ENCODE assay signal across 17 cellular contexts in the genomic region with DNA sequence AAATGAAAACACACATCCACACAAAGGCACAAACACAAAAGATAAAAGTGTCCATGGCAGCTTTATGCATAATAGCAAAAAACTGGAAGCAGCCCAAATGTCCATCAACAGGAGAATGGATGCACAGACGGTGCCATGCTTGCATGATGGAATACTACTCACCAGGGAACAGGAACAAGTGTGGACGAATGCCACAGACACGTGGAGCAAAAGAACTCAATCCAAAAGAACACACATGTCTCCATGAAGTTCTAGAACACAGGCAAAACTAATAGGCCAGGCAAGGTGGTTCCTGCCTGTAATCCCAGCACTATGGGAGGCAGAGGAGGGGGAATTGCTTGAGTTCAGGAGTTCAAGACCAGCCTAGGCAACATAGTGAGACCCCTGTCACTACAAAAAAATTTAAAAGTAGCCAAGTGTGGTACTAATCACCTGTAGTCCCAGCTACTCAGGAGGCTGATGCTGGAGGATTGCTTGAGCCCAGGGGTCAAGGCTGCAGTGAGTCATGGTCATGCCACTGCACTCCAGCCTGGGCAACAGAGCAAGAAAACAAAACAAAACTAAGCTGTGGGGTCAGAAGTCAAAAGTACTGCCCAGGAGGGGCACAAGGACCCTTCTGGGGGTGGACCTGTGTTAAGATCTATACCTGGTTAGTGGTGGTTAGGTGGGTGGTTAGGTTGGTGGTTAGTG. TPM values are rescaled to one million over a fixed set of nuclear protein-coding genes. Genes with fewer than 3 reads are reported as not detected.
DNase-seq lines count a peak whose midpoint lies in the region; ATAC-seq and TF ChIP-seq lines count a peak whose summit lies in the region.
"Had no signal": no experiment of that assay in that cellular context is flagged by ENCODE, and none has a peak within 500 bp of the region (broad histone marks: within the 10 kb centered on the region; RNA-seq: fewer than 3 reads in every experiment).

No MANE protein-coding gene starts in this region.

- H3K27ac ChIP-seq in ACC112 (ENCODE audit: low read depth, low read length) (peak overlapping the region; percentile 59; the same call in 1 of the 2 replicates), HEK293 (ENCODE audit: extremely low read depth, low read depth, low read length) (no peak overlapping the region)
- H3K27ac ChIP-seq: sigmoid colon had no signal

- POLR2A ChIA-PET in HEK293 (lab: Yijun Ruan, JAX): no interaction called here

- in situ Hi-C loops in GM13976 (cut with MboI; ENCODE audit: low sequenced_read_pairs, unreplicated experiment): no loop called here

- H3K4me1 ChIP-seq in ACC112 (ENCODE audit: control insufficient read depth, insufficient read depth, low read length, unreplicated experiment) (peaks cover 16% of the 10 kb centered on the region), HEK293 (ENCODE audit: control insufficient read depth, insufficient read depth, low read length) (no peaks in the 10 kb centered on the region)

- no peaks in the 10 kb centered on the region for H3K79me2 ChIP-seq in ACC112 (ENCODE audit: control insufficient read depth, insufficient read depth, low read length, unreplicated experiment)

- TF ChIP-seq CTCF in HEK293 (tag by site-specific recombination; IDR thresholded peaks at IDR 0.05) (no peak), GM13976 (IDR thresholded peaks at IDR 0.05; ENCODE audit: borderline replicate concordance, control extremely low read depth, extremely low read depth, insufficient read depth, missing control alignments) (no peak)

- intact Hi-C loops in activated T-helper 2 cell treated with anti-CD3 and anti-CD28 coated beads, Interferon-gamma antibody, Interleukin-2, Interleukin-4, amounts not matched to agents 10 μg/mL and 5 μg/mL and 100 μg/mL, durations not matched to agents 14 hours and 24 hours and 36 hours (cut with micrococcal nuclease): no loop called here

- no peaks in the 10 kb centered on the region for H3K9me3 ChIP-seq in HEK293 (ENCODE audit: control insufficient read depth, insufficient read depth, low read depth, low read length)
- H3K9me3 ChIP-seq: BLaER1 treated with 17β-estradiol and CSF1 and Interleukin-3, amounts not matched to agents 10 nM and 100 nM; sigmoid colon had no signal

- H3K27ac Mint-ChIP-seq in activated T-helper 2 cell treated with anti-CD3 and anti-CD28 coated beads, Interferon-gamma antibody, Interleukin-2, Interleukin-4, amounts not matched to agents 10 μg/mL and 5 μg/mL and 100 μg/mL, durations not matched to agents 14 hours and 24 hours and 36 hours: peak overlapping the region; percentile 44

- H3K36me3 Mint-ChIP-seq in activated T-helper 2 cell treated with anti-CD3 and anti-CD28 coated beads, Interferon-gamma antibody, Interleukin-2, Interleukin-4, amounts not matched to agents 10 μg/mL and 5 μg/mL and 100 μg/mL, durations not matched to agents 14 hours and 24 hours and 36 hours (ENCODE audit: low read depth): no peaks in the 10 kb centered on the region

- ATAC-seq in HG02571 (IDR thresholded peaks at IDR 0.05; ENCODE audit: unreplicated experiment): no peak

- H3K27me3 Mint-ChIP-seq in activated T-helper 2 cell treated with anti-CD3 and anti-CD28 coated beads, Interferon-gamma antibody, Interleukin-2, Interleukin-4, amounts not matched to agents 10 μg/mL and 5 μg/mL and 100 μg/mL, durations not matched to agents 14 hours and 24 hours and 36 hours (ENCODE audit: low read depth): peaks cover 8% of the 10 kb centered on the region

- H3K4me3 ChIP-seq in ACC112 (ENCODE audit: low read depth, low read length) (no peak overlapping the region), HEK293 (ENCODE audit: low read depth, low read length) (no peak overlapping the region)
- H3K4me3 ChIP-seq: BLaER1 treated with 17β-estradiol and CSF1 and Interleukin-3, amounts not matched to agents 10 nM and 100 nM; sigmoid colon had no signal

- CTCF ChIA-PET in HEK293 (lab: Yijun Ruan, JAX): interaction anchor here (0.6 to 1.8 kb wide), 2 partner anchors 13 to 48 kb away, joined by 3 to 11 read pairs; no protein-coding TSS in a partner anchor

- DNase-seq in activated T-helper 2 cell treated with anti-CD3 and anti-CD28 coated beads, Interferon-gamma antibody, Interleukin-2, Interleukin-4, amounts not matched to agents 10 μg/mL and 5 μg/mL and 100 μg/mL, durations not matched to agents 14 hours and 24 hours and 36 hours (ENCODE audit: low spot score): no peak
- DNase-seq in glomerular visceral epithelial cell (ENCODE audit: extremely low spot score) (peak; percentile 62), A172 (ENCODE audit: low spot score) (no peak), GM13976 (ENCODE audit: low spot score) (no peak), DMS79 (lab: John Stamatoyannopoulos, UW) (no peak)
- DNase-seq: activated CD8-positive, alpha-beta memory T cell treated with anti-CD3 and anti-CD28 coated beads for 24 hours; anterior cingulate cortex; GDM1; kidney; NCI-H2029 treated with DMSO at 0.1 percent for 48 hours; NK-92 treated with Interleukin-12 subunit alpha and Interleukin-12 subunit beta, amount 100 ng/mL, for 24 hours; sigmoid colon had no signal

- H2AFZ ChIP-seq in ACC112 (ENCODE audit: low read length, unreplicated experiment): no peak overlapping the region

- no peaks in the 10 kb centered on the region for H3K4me1 Mint-ChIP-seq in activated T-helper 2 cell treated with anti-CD3 and anti-CD28 coated beads, Interferon-gamma antibody, Interleukin-2, Interleukin-4, amounts not matched to agents 10 μg/mL and 5 μg/mL and 100 μg/mL, durations not matched to agents 14 hours and 24 hours and 36 hours (ENCODE audit: low read depth)

- H3K27me3 ChIP-seq in ACC112 (ENCODE audit: insufficient read depth, low read length): no peaks in the 10 kb centered on the region
- H3K27me3 ChIP-seq: sigmoid colon had no signal

- peaks cover 8% of the 10 kb centered on the region for H3K9me3 Mint-ChIP-seq in activated T-helper 2 cell treated with anti-CD3 and anti-CD28 coated beads, Interferon-gamma antibody, Interleukin-2, Interleukin-4, amounts not matched to agents 10 μg/mL and 5 μg/mL and 100 μg/mL, durations not matched to agents 14 hours and 24 hours and 36 hours

- H3K4me3 Mint-ChIP-seq in activated T-helper 2 cell treated with anti-CD3 and anti-CD28 coated beads, Interferon-gamma antibody, Interleukin-2, Interleukin-4, amounts not matched to agents 10 μg/mL and 5 μg/mL and 100 μg/mL, durations not matched to agents 14 hours and 24 hours and 36 hours (ENCODE audit: low read depth): no peak overlapping the region

- H3K36me3 ChIP-seq in ACC112 (ENCODE audit: insufficient read depth, low read length) (no peaks in the 10 kb centered on the region), HEK293 (ENCODE audit: control insufficient read depth in 2 of 2, insufficient read depth in 1 of 2, low read length in 2 of 2) (no peaks in the 10 kb centered on the region)
- H3K36me3 ChIP-seq: BLaER1 treated with 17β-estradiol and CSF1 and Interleukin-3, amounts not matched to agents 10 nM and 100 nM; sigmoid colon had no signal

TF ChIP-seq in HEK293, 187 proteins besides CTCF, POLR2A, EP300 and RAD21:
- TF ChIP-seq, protein P1, sequence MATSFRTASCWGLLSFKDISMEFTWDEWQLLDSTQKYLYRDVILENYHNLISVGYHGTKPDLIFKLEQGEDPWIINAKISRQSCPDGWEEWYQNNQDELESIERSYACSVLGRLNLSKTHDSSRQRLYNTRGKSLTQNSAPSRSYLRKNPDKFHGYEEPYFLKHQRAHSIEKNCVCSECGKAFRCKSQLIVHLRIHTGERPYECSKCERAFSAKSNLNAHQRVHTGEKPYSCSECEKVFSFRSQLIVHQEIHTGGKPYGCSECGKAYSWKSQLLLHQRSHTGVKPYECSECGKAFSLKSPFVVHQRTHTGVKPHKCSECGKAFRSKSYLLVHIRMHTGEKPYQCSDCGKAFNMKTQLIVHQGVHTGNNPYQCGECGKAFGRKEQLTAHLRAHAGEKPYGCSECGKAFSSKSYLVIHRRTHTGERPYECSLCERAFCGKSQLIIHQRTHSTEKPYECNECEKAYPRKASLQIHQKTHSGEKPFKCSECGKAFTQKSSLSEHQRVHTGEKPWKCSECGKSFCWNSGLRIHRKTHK (tag by site-specific recombination; IDR thresholded peaks at IDR 0.05): no peak
- TF ChIP-seq BCL11B (tag by site-specific recombination; IDR thresholded peaks at IDR 0.05; ENCODE audit: low read depth) (peak; percentile 56; the same call in 1 of the 2 replicates), ZNF146 (tag by site-specific recombination; IDR thresholded peaks at IDR 0.05) (peak; percentile 95)

RNA-seq across cellular contexts. Expression of a gene that starts 7.3 kb away (rescaled TPM):
- not detected in 2 replicates for total RNA-seq in activated T-helper 2 cell treated with anti-CD3 and anti-CD28 coated beads, Interferon-gamma antibody, Interleukin-2, Interleukin-4, amounts not matched to agents 10 μg/mL and 5 μg/mL and 100 μg/mL, durations not matched to agents 14 hours and 24 hours and 36 hours
- total RNA-seq in A172 (2014; rRNA removed; shearing (Covaris generic)): not detected in 2 replicates
- total RNA-seq: glomerular endothelial cell had no signal

RNA-seq across cellular contexts. Expression of a gene that starts 28.5 kb away (rescaled TPM):
- total RNA-seq in activated T-helper 2 cell treated with anti-CD3 and anti-CD28 coated beads, Interferon-gamma antibody, Interleukin-2, Interleukin-4, amounts not matched to agents 10 μg/mL and 5 μg/mL and 100 μg/mL, durations not matched to agents 14 hours and 24 hours and 36 hours: 52.1 and 55.6 TPM in 2 replicates
- total RNA-seq in A172 (2014; rRNA removed; shearing (Covaris generic)): 1.2 and 2.4 TPM in 2 replicates

RNA-seq across cellular contexts. Expression of a gene that starts 42.7 kb away (rescaled TPM):
- total RNA-seq in activated T-helper 2 cell treated with anti-CD3 and anti-CD28 coated beads, Interferon-gamma antibody, Interleukin-2, Interleukin-4, amounts not matched to agents 10 μg/mL and 5 μg/mL and 100 μg/mL, durations not matched to agents 14 hours and 24 hours and 36 hours: 62.9 and 63.5 TPM in 2 replicates
- total RNA-seq in A172 (2014; rRNA removed; shearing (Covaris generic)): 112 and 137 TPM in 2 replicates

RNA-seq across cellular contexts. Expression of a gene that starts 44.2 kb away (rescaled TPM):
- 85.8 and 92.6 TPM in 2 replicates for total RNA-seq in activated T-helper 2 cell treated with anti-CD3 and anti-CD28 coated beads, Interferon-gamma antibody, Interleukin-2, Interleukin-4, amounts not matched to agents 10 μg/mL and 5 μg/mL and 100 μg/mL, durations not matched to agents 14 hours and 24 hours and 36 hours
- 65.9 and 86.6 TPM in 2 replicates for total RNA-seq in A172 (2014; rRNA removed; shearing (Covaris generic))

Comparison
In these comparisons a context has a peak if more than half of its experiments do, and no peak if none do; other contexts are left out.
1. RNA of a gene that starts 28.5 kb away (total RNA-seq): 52.1 to 55.6 TPM in activated T-helper 2 cell treated with anti-CD3 and anti-CD28 coated beads, Interferon-gamma antibody, Interleukin-2, Interleukin-4, amounts not matched to agents 10 μg/mL and 5 μg/mL and 100 μg/mL, durations not matched to agents 14 hours and 24 hours and 36 hours; 1.2 to 2.4 TPM in A172; every median in the first group is over 10 times any median in the second.